In genomic region chr2:43130548-43130875, GRCh38 we compare ENCODE assay signal across 10 cellular contexts.
DNase-seq lines count a peak whose midpoint lies in the region; ATAC-seq and TF ChIP-seq lines count a peak whose summit lies in the region.
"Had no signal": no experiment of that assay in that cellular context is flagged by ENCODE, and none has a peak within 500 bp of the region (broad histone marks: within the 10 kb centered on the region; RNA-seq: fewer than 3 reads in every experiment).

No MANE protein-coding gene starts in this region.

- intact Hi-C loops in body of pancreas (cut with DNase I) (no loop called here), transverse colon (cut with DNase I; ENCODE audit: low total_unique reads) (no loop called here)

- ATAC-seq in body of pancreas: no peak

- H3K27me3 Mint-ChIP-seq in activated naive CD4-positive, alpha-beta T cell treated with anti-CD3 and anti-CD28 coated beads, Interleukin-2, amount 50 U/mL, for 24 hours: no peaks in the 10 kb centered on the region

- H3K36me3 Mint-ChIP-seq in activated naive CD4-positive, alpha-beta T cell treated with anti-CD3 and anti-CD28 coated beads, Interleukin-2, amount 50 U/mL, for 24 hours: no peaks in the 10 kb centered on the region

- peaks cover 32% of the 10 kb centered on the region for H3K4me1 ChIP-seq in body of pancreas
- H3K4me1 ChIP-seq in muscle layer of colon (ENCODE audit: insufficient read depth, low read length): peaks cover 24% of the 10 kb centered on the region
- peaks cover 37 to 74% (median 45%) of the 10 kb centered on the region in 4 donors for H3K4me1 ChIP-seq in transverse colon

- H3K27ac ChIP-seq in body of pancreas (peak overlapping the region; percentile 5 to 77 (median 41)), muscle layer of colon (ENCODE audit: low read depth, low read length) (peak overlapping the region; percentile 44), transverse colon (peak overlapping the region; percentile 83 to 89 (median 86))

- DNase-seq in activated naive CD4-positive, alpha-beta T cell treated with Interleukin-2 at 50 U/mL for 16 hours: no peak
- DNase-seq in body of pancreas (no peak), transverse colon (no peak), ureter (ENCODE audit: low spot score) (no peak), medulla oblongata (ENCODE audit: extremely low spot score) (no peak), kidney glomerular epithelial cell (lab: John Stamatoyannopoulos, UW) (no peak)
- DNase-seq: NCI-H345 had no signal

- H3K4me3 Mint-ChIP-seq in activated naive CD4-positive, alpha-beta T cell treated with anti-CD3 and anti-CD28 coated beads, Interleukin-2, amount 50 U/mL, for 24 hours: peak overlapping the region; percentile 47

- H3K36me3 ChIP-seq in body of pancreas (replicated peaks in 1 of 2; ENCODE audit: insufficient read depth in 1 of 2, low read depth in 2 of 2): no peaks in the 10 kb centered on the region
- no peaks in the 10 kb centered on the region for H3K36me3 ChIP-seq in muscle layer of colon (ENCODE audit: insufficient read depth, low read length)
- no peaks in the 10 kb centered on the region for H3K36me3 ChIP-seq in transverse colon
- H3K36me3 ChIP-seq: BE2C had no signal

- H3K27me3 ChIP-seq in body of pancreas: no peaks in the 10 kb centered on the region
- no peaks in the 10 kb centered on the region for H3K27me3 ChIP-seq in muscle layer of colon (ENCODE audit: control insufficient read depth in 1 of 2, insufficient read depth in 2 of 2, low read length in 2 of 2)
- H3K27me3 ChIP-seq in transverse colon: no peaks in the 10 kb centered on the region
- H3K27me3 ChIP-seq: BE2C had no signal

- no peak for TF ChIP-seq EP300 in transverse colon (IDR thresholded peaks at IDR 0.05; ENCODE audit: low read depth)

- TF ChIP-seq CTCF in body of pancreas (IDR thresholded peaks at IDR 0.05): no peak
- no peak for TF ChIP-seq CTCF in transverse colon (IDR thresholded peaks at IDR 0.05)

- H3K9me3 ChIP-seq in body of pancreas (no peaks in the 10 kb centered on the region), muscle layer of colon (ENCODE audit: low read length) (no peaks in the 10 kb centered on the region), transverse colon (no peaks in the 10 kb centered on the region)
- H3K9me3 ChIP-seq: BE2C had no signal

- H3K4me1 Mint-ChIP-seq in activated naive CD4-positive, alpha-beta T cell treated with anti-CD3 and anti-CD28 coated beads, Interleukin-2, amount 50 U/mL, for 24 hours: peaks cover 86% of the 10 kb centered on the region

- H3K27ac Mint-ChIP-seq in activated naive CD4-positive, alpha-beta T cell treated with anti-CD3 and anti-CD28 coated beads, Interleukin-2, amount 50 U/mL, for 24 hours: peak overlapping the region; percentile 55

- H3K4me3 ChIP-seq in body of pancreas (no peak overlapping the region), muscle layer of colon (ENCODE audit: low read depth in 1 of 2, low read length in 2 of 2) (no peak overlapping the region), transverse colon (no peak overlapping the region)

- in situ Hi-C loops in transverse colon (cut with MboI; ENCODE audit: low pct_ligation_motif_present in 1 of 4, low pct_unique_long_range_greater_than_20kb in 1 of 4, low sequenced_read_pairs in 3 of 4): no loop called here

- TF ChIP-seq POLR2A in body of pancreas (IDR thresholded peaks at IDR 0.05) (no peak), transverse colon (IDR thresholded peaks at IDR 0.05) (no peak)

- H3K9ac ChIP-seq in muscle layer of colon (ENCODE audit: low read length): no peak overlapping the region

- 95 to 100% methylated on average over 3 to 6 of the region's 6 CpGs for WGBS in body of pancreas, 2 donors
- 95 to 100% methylated on average over 1 to 6 of the region's 6 CpGs for WGBS in transverse colon (ENCODE audit: low coverage in 1 of 2), 2 donors

- H3K9me3 Mint-ChIP-seq in activated naive CD4-positive, alpha-beta T cell treated with anti-CD3 and anti-CD28 coated beads, Interleukin-2, amount 50 U/mL, for 24 hours: no peaks in the 10 kb centered on the region
